ENCODE assay signal across 26 cellular contexts in the genomic region with DNA sequence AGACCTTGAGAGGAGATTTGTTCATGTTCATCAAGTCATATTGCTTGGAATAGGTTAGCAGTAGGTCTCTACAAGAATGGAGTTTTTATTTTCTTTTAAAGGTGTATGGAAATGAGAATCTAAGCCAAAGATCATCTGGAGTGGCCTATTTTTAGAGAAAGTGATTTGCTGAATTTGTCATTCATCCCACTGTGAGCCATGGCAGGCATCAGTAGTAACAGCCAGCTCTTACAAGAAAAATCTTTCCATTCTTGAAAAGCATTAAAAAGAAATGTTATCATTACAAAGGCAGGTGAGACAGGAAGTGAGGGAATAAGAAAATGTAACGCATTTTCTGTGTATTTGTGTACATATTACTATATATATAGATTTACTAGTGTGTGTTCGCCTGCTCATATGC. TPM values are rescaled to one million over a fixed set of nuclear protein-coding genes. Genes with fewer than 3 reads are reported as not detected.
"Had no signal": no experiment of that assay in that cellular context is flagged by ENCODE, and none has a peak within 500 bp of the region (broad histone marks: within the 10 kb centered on the region; RNA-seq: fewer than 3 reads in every experiment).

No MANE protein-coding gene starts in this region.

- H3K4me3 Mint-ChIP-seq: immature natural killer cell; mesothelial cell of epicardium; naive B cell; natural killer cell; nephron progenitor cell; stimulated activated memory B cell treated with anti-CD40 and anti-IgM and Interleukin-4, amounts not matched to agents 10 μg/mL and 1 μg/mL and 100 μg/mL, for 72 hours; stimulated activated naive CD8-positive, alpha-beta T cell treated with anti-CD3 and anti-CD28 coated beads, Interleukin-15, amount 100 ng/mL, for 72 hours; type B pancreatic cell had no signal

- H3K36me3 Mint-ChIP-seq: immature natural killer cell; mesothelial cell of epicardium; naive B cell; natural killer cell; stimulated activated memory B cell treated with anti-CD40 and anti-IgM and Interleukin-4, amounts not matched to agents 10 μg/mL and 1 μg/mL and 100 μg/mL, for 72 hours; type B pancreatic cell had no signal

- H3K4me2 ChIP-seq: smooth muscle cell had no signal

- DNase-seq: hypothalamus; immature natural killer cell; kidney; left ventricle myocardium inferior; mesendoderm; naive B cell; natural killer cell; nephron progenitor cell; pancreas; psoas muscle; right lobe of liver; stimulated activated CD4-positive, alpha-beta T cell treated with anti-CD3 and anti-CD28 coated beads, Interleukin-1b, Interleukin-23, amount 100 ng/mL, for 48 hours; stimulated activated CD4-positive, alpha-beta T cell treated with anti-CD3 and anti-CD28 coated beads, Interleukin-2, amount 100 ng/mL, for 48 hours; stimulated activated CD4-positive, alpha-beta T cell treated with anti-CD3 and anti-CD28 coated beads, Interleukin-4, amount 100 ng/mL, for 4 hours; stimulated activated CD8-positive, alpha-beta memory T cell treated with anti-CD3 and anti-CD28 coated beads, Interleukin-4, amount 100 ng/mL, for 48 hours; stimulated activated naive CD4-positive, alpha-beta T cell treated with Interleukin-2 at 50 U/mL for 16 hours; stimulated activated naive CD8-positive, alpha-beta T cell treated with anti-CD3 and anti-CD28 coated beads, Interleukin-15, amount 100 ng/mL, for 72 hours; substantia nigra; uterus had no signal

- H3K27me3 ChIP-seq: pancreas, right atrium auricular region, right lobe of liver, tibial nerve, uterus had no signal

- H3K9me3 Mint-ChIP-seq: immature natural killer cell; natural killer cell; stimulated activated memory B cell treated with anti-CD40 and anti-IgM and Interleukin-4, amounts not matched to agents 10 μg/mL and 1 μg/mL and 100 μg/mL, for 72 hours; stimulated activated naive CD8-positive, alpha-beta T cell treated with anti-CD3 and anti-CD28 coated beads, Interleukin-15, amount 100 ng/mL, for 72 hours; type B pancreatic cell had no signal

- H3K27ac Mint-ChIP-seq: immature natural killer cell; mesothelial cell of epicardium; naive B cell; natural killer cell; nephron progenitor cell; stimulated activated memory B cell treated with anti-CD40 and anti-IgM and Interleukin-4, amounts not matched to agents 10 μg/mL and 1 μg/mL and 100 μg/mL, for 72 hours; stimulated activated naive CD8-positive, alpha-beta T cell treated with anti-CD3 and anti-CD28 coated beads, Interleukin-15, amount 100 ng/mL, for 72 hours; type B pancreatic cell had no signal

- H3K27ac ChIP-seq: left ventricle myocardium inferior, pancreas, psoas muscle, right atrium auricular region, right lobe of liver, tibial nerve, uterus had no signal

- H3K4me3 ChIP-seq: left ventricle myocardium inferior, lung, pancreas, psoas muscle, right atrium auricular region, right lobe of liver, smooth muscle cell, tibial nerve, uterus had no signal

- H3K27me3 Mint-ChIP-seq: stimulated activated memory B cell treated with anti-CD40 and anti-IgM and Interleukin-4, amounts not matched to agents 10 μg/mL and 1 μg/mL and 100 μg/mL, for 72 hours; stimulated activated naive CD8-positive, alpha-beta T cell treated with anti-CD3 and anti-CD28 coated beads, Interleukin-15, amount 100 ng/mL, for 72 hours had no signal

- H3K4me1 Mint-ChIP-seq: immature natural killer cell; mesothelial cell of epicardium; naive B cell; natural killer cell; nephron progenitor cell; stimulated activated memory B cell treated with anti-CD40 and anti-IgM and Interleukin-4, amounts not matched to agents 10 μg/mL and 1 μg/mL and 100 μg/mL, for 72 hours; stimulated activated naive CD8-positive, alpha-beta T cell treated with anti-CD3 and anti-CD28 coated beads, Interleukin-15, amount 100 ng/mL, for 72 hours had no signal

- H3K36me3 ChIP-seq: left ventricle myocardium inferior, pancreas, right atrium auricular region, right lobe of liver, tibial nerve, uterus had no signal

- H3K9me3 ChIP-seq: pancreas, psoas muscle, right lobe of liver had no signal

RNA-seq across cellular contexts. Expression of gene STAC, which starts 29.6 kb away (rescaled TPM):
- total RNA-seq: natural killer cell had no signal
- polyA plus RNA-seq: immature natural killer cell had no signal
